7 cellular contexts compared by ENCODE assay signal in the genomic region with DNA sequence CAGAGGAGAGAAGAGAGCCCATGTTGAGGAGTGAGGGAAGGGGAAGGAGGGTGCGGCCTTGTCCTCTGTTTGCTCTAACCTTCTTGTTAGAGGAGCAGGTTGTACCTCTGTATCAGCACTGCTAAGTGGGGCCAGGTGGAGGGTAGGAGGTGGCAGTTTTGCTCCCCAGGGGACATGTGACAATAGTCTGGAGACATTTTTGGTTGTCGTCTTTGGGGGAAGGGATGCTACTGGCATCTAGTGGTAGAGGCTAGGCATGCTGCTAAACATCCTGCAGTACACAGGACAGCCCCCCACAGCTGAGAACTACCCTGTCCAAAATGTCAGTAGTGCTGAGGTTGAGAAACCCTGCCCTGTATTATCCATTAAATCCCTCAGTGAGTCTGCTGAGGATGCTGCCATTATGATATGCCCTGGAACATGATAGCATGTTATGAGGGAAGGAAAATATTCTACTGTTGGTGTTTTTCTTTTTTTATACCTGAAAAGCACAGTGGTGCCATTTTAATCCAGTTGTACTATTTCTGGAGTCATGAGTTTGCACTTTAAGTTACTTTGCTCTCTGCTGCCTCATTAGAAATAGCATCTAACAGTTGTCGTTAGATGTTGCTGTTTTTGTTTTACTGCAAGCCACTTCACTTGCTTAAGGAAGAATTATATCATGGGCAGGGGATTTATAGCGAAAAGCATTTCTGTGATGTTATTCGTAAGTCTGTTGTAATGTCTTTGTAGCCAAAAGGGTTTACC.
DNase-seq lines count a peak whose midpoint lies in the region; ATAC-seq and TF ChIP-seq lines count a peak whose summit lies in the region.

No MANE protein-coding gene starts in this region.

- POLR2A ChIA-PET in RWPE1 (lab: Yijun Ruan, JAX; ENCODE audit: low non-redundant PET), result no interaction called here

- H3K9me3 Mint-ChIP-seq in stimulated activated memory B cell treated with anti-CD40 and anti-IgM and Interleukin-4, amounts not matched to agents 10 μg/mL and 1 μg/mL and 100 μg/mL, for 72 hours, result no peaks in the 10 kb centered on the region

- peaks cover 14% of the 10 kb centered on the region for H3K36me3 Mint-ChIP-seq in stimulated activated memory B cell treated with anti-CD40 and anti-IgM and Interleukin-4, amounts not matched to agents 10 μg/mL and 1 μg/mL and 100 μg/mL, for 72 hours

- CTCF ChIA-PET in RWPE1 (lab: Yijun Ruan, JAX), result no interaction called here

- peak; percentile 36 for ATAC-seq in GM21447 (IDR thresholded peaks at IDR 0.05; ENCODE audit: unreplicated experiment)
- ATAC-seq in left ventricle myocardium superior, result peak; percentile 64
- ATAC-seq in stimulated activated memory B cell treated with anti-CD40 and anti-IgM and Interleukin-4, amounts not matched to agents 10 μg/mL and 1 μg/mL and 100 μg/mL, for 72 hours, result peak; percentile 75

- no peak overlapping the region for H3K27ac ChIP-seq in RWPE1

- intact Hi-C loops in left ventricle myocardium superior (cut with micrococcal nuclease), result no loop called here

- TF ChIP-seq CTCF in GM12874 (IDR thresholded peaks at IDR 0.05; ENCODE audit: insufficient read depth, low read depth, low read length) (peak; percentile 79), RWPE1 (conservative IDR thresholded peaks at IDR 0.05; ENCODE audit: low read depth) (no peak)

- no peaks in the 10 kb centered on the region for H3K27me3 Mint-ChIP-seq in stimulated activated memory B cell treated with anti-CD40 and anti-IgM and Interleukin-4, amounts not matched to agents 10 μg/mL and 1 μg/mL and 100 μg/mL, for 72 hours

- H3K4me3 Mint-ChIP-seq in stimulated activated memory B cell treated with anti-CD40 and anti-IgM and Interleukin-4, amounts not matched to agents 10 μg/mL and 1 μg/mL and 100 μg/mL, for 72 hours, result no peak overlapping the region

- peak overlapping the region; percentile 57 for H3K27ac Mint-ChIP-seq in stimulated activated memory B cell treated with anti-CD40 and anti-IgM and Interleukin-4, amounts not matched to agents 10 μg/mL and 1 μg/mL and 100 μg/mL, for 72 hours

- DNase-seq in HT1080 (ENCODE audit: low read depth), result peak; percentile 63
- peak; percentile 7 for DNase-seq in activated CD4-positive, alpha-beta T cell treated with anti-CD3 and anti-CD28 coated beads, Interleukin-2, amount 50 U/mL, for 1 hour
- no peak for DNase-seq in left ventricle myocardium superior
- DNase-seq in RWPE1 (ENCODE audit: low spot score), result no peak

- H3K4me1 Mint-ChIP-seq in stimulated activated memory B cell treated with anti-CD40 and anti-IgM and Interleukin-4, amounts not matched to agents 10 μg/mL and 1 μg/mL and 100 μg/mL, for 72 hours, result peaks cover 34% of the 10 kb centered on the region

Comparison
In these comparisons a context has a peak if more than half of its experiments do, and no peak if none do; other contexts are left out.
1. DNase-seq: peak in HT1080 (single experiment) and activated CD4-positive, alpha-beta T cell treated with anti-CD3 and anti-CD28 coated beads, Interleukin-2, amount 50 U/mL, for 1 hour (single experiment); none in left ventricle myocardium superior (single experiment) and RWPE1 (single experiment).
2. Peak in every context shown above with its lines, with median percentiles within 50 percentile points of each other: ATAC-seq.